Comparison of ENCODE assay signal across 13 cellular contexts in the genomic region with DNA sequence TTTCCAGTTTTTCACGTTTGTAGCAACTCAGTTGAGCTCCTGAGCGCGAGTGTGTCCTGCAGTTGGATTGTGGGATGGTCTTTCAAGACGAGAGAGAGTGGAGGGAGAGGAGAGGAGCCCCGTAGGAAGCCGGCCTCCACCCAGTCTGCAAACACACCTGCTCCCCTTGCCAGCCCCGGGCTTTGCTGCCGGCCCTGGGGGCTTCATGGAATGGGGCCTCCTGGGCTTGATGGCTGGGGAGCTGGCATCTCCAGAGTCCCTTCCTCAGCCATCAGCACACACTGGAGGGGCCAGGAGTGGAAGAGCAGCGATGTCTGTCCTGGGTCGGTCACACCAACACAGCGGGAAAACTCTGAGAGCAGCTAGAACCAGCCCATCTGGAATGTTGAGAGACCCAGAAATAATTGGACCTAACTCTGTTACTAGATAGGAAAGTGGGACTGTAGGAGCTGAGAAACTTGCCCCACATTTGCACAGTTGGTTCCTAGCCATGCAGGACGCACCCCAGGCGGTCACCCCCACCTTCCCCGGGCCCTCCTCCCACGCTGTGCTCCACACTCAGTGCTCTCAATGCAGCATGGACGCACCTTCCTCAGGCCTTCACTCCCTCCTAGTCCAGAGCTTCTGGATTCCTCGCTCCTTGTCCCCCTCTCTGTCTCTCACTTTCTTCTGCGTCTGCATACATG.
"Had no signal": no experiment of that assay in that cellular context is flagged by ENCODE, and none has a peak within 500 bp of the region (broad histone marks: within the 10 kb centered on the region; RNA-seq: fewer than 3 reads in every experiment).

No MANE protein-coding gene starts in this region.

- H3K27me3 Mint-ChIP-seq: activated CD4-positive, alpha-beta T cell treated with anti-CD3 and anti-CD28 coated beads, Interleukin-2, amount 10 ng/mL, durations not matched to agents 24 days and 14 days; activated naive CD8-positive, alpha-beta T cell treated with anti-CD3 and anti-CD28 coated beads, Interleukin-2, amount 50 U/mL, for 24 hours had no signal

- H3K4me3 Mint-ChIP-seq: activated CD4-positive, alpha-beta T cell treated with anti-CD3 and anti-CD28 coated beads, Interleukin-2, amount 10 ng/mL, durations not matched to agents 24 days and 14 days; activated CD8-positive, alpha-beta T cell treated with anti-CD3 and anti-CD28 coated beads, Interleukin-2, amount 10 ng/mL, durations not matched to agents 7 days and 5 days; activated naive CD4-positive, alpha-beta T cell treated with anti-CD3 and anti-CD28 coated beads for 36 hours; activated naive CD8-positive, alpha-beta T cell treated with anti-CD3 and anti-CD28 coated beads, Interleukin-2, amount 50 U/mL, for 24 hours; naive thymus-derived CD4-positive, alpha-beta T cell; T-helper 17 cell; WTC11 had no signal

- DNase-seq: activated CD4-positive, alpha-beta T cell treated with anti-CD3 and anti-CD28 coated beads, Interleukin-2, amount 10 ng/mL, durations not matched to agents 24 days and 14 days; activated CD8-positive, alpha-beta T cell treated with anti-CD3 and anti-CD28 coated beads, Interleukin-2, amount 10 ng/mL, durations not matched to agents 7 days and 5 days; activated naive CD4-positive, alpha-beta T cell treated with anti-CD3 and anti-CD28 coated beads for 36 hours; activated naive CD8-positive, alpha-beta T cell treated with anti-CD3 and anti-CD28 coated beads, Interleukin-2, amount 50 U/mL, for 24 hours; activated T-cell treated with anti-CD3 and anti-CD28 coated beads for 4 hours; islet precursor cell; mucosa of descending colon; naive thymus-derived CD4-positive, alpha-beta T cell; stimulated activated CD4-positive, alpha-beta T cell treated with anti-CD3 and anti-CD28 coated beads, Interleukin-15, amount 100 ng/mL, for 24 hours; stimulated activated CD4-positive, alpha-beta T cell treated with anti-CD3 and anti-CD28 coated beads, Interleukin-4, amount 100 ng/mL, for 1 hour; stimulated activated naive CD4-positive, alpha-beta T cell treated with Interleukin-2 at 50 U/mL for 16 hours; T-helper 17 cell had no signal

- H3K9me3 Mint-ChIP-seq: activated CD4-positive, alpha-beta T cell treated with anti-CD3 and anti-CD28 coated beads, Interleukin-2, amount 10 ng/mL, durations not matched to agents 24 days and 14 days; activated naive CD4-positive, alpha-beta T cell treated with anti-CD3 and anti-CD28 coated beads for 36 hours had no signal

- H3K36me3 Mint-ChIP-seq: naive thymus-derived CD4-positive, alpha-beta T cell had no signal

- H3K4me1 Mint-ChIP-seq: activated CD4-positive, alpha-beta T cell treated with anti-CD3 and anti-CD28 coated beads, Interleukin-2, amount 10 ng/mL, durations not matched to agents 24 days and 14 days; activated naive CD8-positive, alpha-beta T cell treated with anti-CD3 and anti-CD28 coated beads, Interleukin-2, amount 50 U/mL, for 24 hours; WTC11 had no signal

- H3K27ac Mint-ChIP-seq: activated CD4-positive, alpha-beta T cell treated with anti-CD3 and anti-CD28 coated beads, Interleukin-2, amount 10 ng/mL, durations not matched to agents 24 days and 14 days; activated CD8-positive, alpha-beta T cell treated with anti-CD3 and anti-CD28 coated beads, Interleukin-2, amount 10 ng/mL, durations not matched to agents 7 days and 5 days; activated naive CD4-positive, alpha-beta T cell treated with anti-CD3 and anti-CD28 coated beads for 36 hours; activated naive CD8-positive, alpha-beta T cell treated with anti-CD3 and anti-CD28 coated beads, Interleukin-2, amount 50 U/mL, for 24 hours; naive thymus-derived CD4-positive, alpha-beta T cell; T-helper 17 cell; WTC11 had no signal

- ATAC-seq: activated CD8-positive, alpha-beta T cell treated with anti-CD3 and anti-CD28 coated beads, Interleukin-2, amount 10 ng/mL, durations not matched to agents 7 days and 5 days; activated naive CD8-positive, alpha-beta T cell treated with anti-CD3 and anti-CD28 coated beads, Interleukin-2, amount 50 U/mL, for 24 hours; mucosa of descending colon; naive thymus-derived CD4-positive, alpha-beta T cell; T-helper 17 cell; WTC11 had no signal
